ENCODE assay signal across 1 cellular context in genomic region chr2:113818382-113818951, GRCh38.
TF ChIP-seq lines count a peak whose summit lies in the region.

No MANE protein-coding gene starts in this region.

TF ChIP-seq in A549, 52 proteins besides CTCF, POLR2A, EP300 and RAD21 (continued from another document):
- no peak for TF ChIP-seq ZC3H11A (IDR thresholded peaks at IDR 0.05)
- TF ChIP-seq MAZ (IDR thresholded peaks at IDR 0.05; ENCODE audit: borderline replicate concordance, low read depth, low read length), result no peak
- no peak for TF ChIP-seq CBX2 (IDR thresholded peaks at IDR 0.05; ENCODE audit: borderline replicate concordance, low read depth)
- TF ChIP-seq SREBF2 (IDR thresholded peaks at IDR 0.05), result no peak
- no peak for TF ChIP-seq ZSCAN20 (CRISPR knock-in tag; IDR thresholded peaks at IDR 0.05)
- TF ChIP-seq SMC3 (IDR thresholded peaks at IDR 0.05), result no peak; the same call in none of the 3 replicates
- no peak for TF ChIP-seq MAFK (IDR thresholded peaks at IDR 0.05; ENCODE audit: partially characterized antibody)
- no peak for TF ChIP-seq HDAC2 (IDR thresholded peaks at IDR 0.05)
- TF ChIP-seq GATA3 (IDR thresholded peaks at IDR 0.05; ENCODE audit: borderline replicate concordance), result peak; percentile 62; the same call in 1 of the 2 replicates
- TF ChIP-seq CHD2 (IDR thresholded peaks at IDR 0.05; ENCODE audit: low read length, partially characterized antibody), result no peak
- TF ChIP-seq FOXS1 (CRISPR knock-in tag; IDR thresholded peaks at IDR 0.05), result no peak
- TF ChIP-seq HOXA7 (CRISPR knock-in tag; IDR thresholded peaks at IDR 0.05), result no peak
- no peak for TF ChIP-seq KDM1A (IDR thresholded peaks at IDR 0.05; ENCODE audit: low read depth)
- no peak for TF ChIP-seq PBX3 (IDR thresholded peaks at IDR 0.05)
- TF ChIP-seq JUNB (IDR thresholded peaks at IDR 0.05), result peak; percentile 72
- TF ChIP-seq EHF (CRISPR knock-in tag; IDR thresholded peaks at IDR 0.05), result no peak
- TF ChIP-seq CEBPB (IDR thresholded peaks at IDR 0.05), result no peak
- no peak for TF ChIP-seq PHF8 (IDR thresholded peaks at IDR 0.05; ENCODE audit: borderline replicate concordance, low read depth)
- TF ChIP-seq REST (IDR thresholded peaks at IDR 0.05), result no peak
- TF ChIP-seq MAX (IDR thresholded peaks at IDR 0.05), result peak; percentile 65; the same call in 1 of the 2 replicates
- no peak for TF ChIP-seq HMGXB4 (CRISPR knock-in tag; IDR thresholded peaks at IDR 0.05; ENCODE audit: borderline replicate concordance)
- no peak for TF ChIP-seq ESRRA (IDR thresholded peaks at IDR 0.05; ENCODE audit: borderline replicate concordance, low read length)
- TF ChIP-seq MYC (IDR thresholded peaks at IDR 0.05; ENCODE audit: borderline replicate concordance, low read length), result no peak
- TF ChIP-seq HES2 (IDR thresholded peaks at IDR 0.05), result no peak
- TF ChIP-seq RCOR1 (IDR thresholded peaks at IDR 0.05; ENCODE audit: low read depth, low read length), result no peak
- peak; percentile 70 for TF ChIP-seq FOSL2 (IDR thresholded peaks at IDR 0.05)
- peak; percentile 86 for TF ChIP-seq FOSL2 (CRISPR knock-in tag; IDR thresholded peaks at IDR 0.05)
- peak in 1 of 2 experiments; percentile 79; a peak in 2 of 5 replicates for TF ChIP-seq JUN (IDR thresholded peaks at IDR 0.05)
- no peak for TF ChIP-seq BCL3 (IDR thresholded peaks at IDR 0.05)
- no peak for TF ChIP-seq NPAS2 (CRISPR knock-in tag; IDR thresholded peaks at IDR 0.05; ENCODE audit: borderline replicate concordance)
- no peak for TF ChIP-seq E2F6 (IDR thresholded peaks at IDR 0.05; ENCODE audit: borderline replicate concordance, low read depth)
- no peak for TF ChIP-seq NFE2L2 (conservative IDR thresholded peaks at IDR 0.05; ENCODE audit: low read length)
